In the genomic region with DNA sequence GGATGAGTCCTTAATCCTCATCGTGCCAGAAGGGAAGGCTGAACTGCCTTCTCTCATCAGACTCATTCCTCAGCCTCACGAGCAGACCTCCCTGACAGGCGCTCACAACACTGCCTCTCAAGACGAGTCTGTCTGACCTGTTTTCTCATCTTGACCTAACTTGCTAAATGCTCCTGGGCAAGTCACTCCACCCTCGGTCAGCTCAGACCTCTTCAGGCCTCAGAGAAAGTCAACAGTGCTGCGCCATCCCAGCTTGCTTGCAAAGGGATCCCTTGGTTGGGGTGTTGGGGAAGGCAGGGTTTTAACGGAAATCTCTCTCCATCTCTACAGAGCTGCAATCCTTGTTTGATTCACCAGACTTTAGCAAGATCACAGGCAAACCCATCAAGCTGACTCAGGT, we compare ENCODE assay signal across 1 cellular context.
TF ChIP-seq lines count a peak whose summit lies in the region.

No MANE protein-coding gene starts in this region.

TF ChIP-seq in H1, 55 proteins besides CTCF, POLR2A, EP300 and RAD21:
- no peak for TF ChIP-seq JUN (IDR thresholded peaks at IDR 0.05; ENCODE audit: low read depth, low read length)
- TF ChIP-seq KDM1A (IDR thresholded peaks at IDR 0.05; ENCODE audit: borderline replicate concordance, low read length) = no peak
- TF ChIP-seq ASH2L (IDR thresholded peaks at IDR 0.05; ENCODE audit: low read length) = no peak
- TF ChIP-seq, protein P1, sequence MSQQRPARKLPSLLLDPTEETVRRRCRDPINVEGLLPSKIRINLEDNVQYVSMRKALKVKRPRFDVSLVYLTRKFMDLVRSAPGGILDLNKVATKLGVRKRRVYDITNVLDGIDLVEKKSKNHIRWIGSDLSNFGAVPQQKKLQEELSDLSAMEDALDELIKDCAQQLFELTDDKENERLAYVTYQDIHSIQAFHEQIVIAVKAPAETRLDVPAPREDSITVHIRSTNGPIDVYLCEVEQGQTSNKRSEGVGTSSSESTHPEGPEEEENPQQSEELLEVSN (IDR thresholded peaks at IDR 0.05) = no peak
- TF ChIP-seq, protein P2, sequence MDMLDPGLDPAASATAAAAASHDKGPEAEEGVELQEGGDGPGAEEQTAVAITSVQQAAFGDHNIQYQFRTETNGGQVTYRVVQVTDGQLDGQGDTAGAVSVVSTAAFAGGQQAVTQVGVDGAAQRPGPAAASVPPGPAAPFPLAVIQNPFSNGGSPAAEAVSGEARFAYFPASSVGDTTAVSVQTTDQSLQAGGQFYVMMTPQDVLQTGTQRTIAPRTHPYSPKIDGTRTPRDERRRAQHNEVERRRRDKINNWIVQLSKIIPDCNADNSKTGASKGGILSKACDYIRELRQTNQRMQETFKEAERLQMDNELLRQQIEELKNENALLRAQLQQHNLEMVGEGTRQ (IDR thresholded peaks at IDR 0.05; ENCODE audit: low read length) = no peak
- TF ChIP-seq HDAC2 (IDR thresholded peaks at IDR 0.05; ENCODE audit: borderline replicate concordance in 1 of 2, low read depth in 2 of 2, low read length in 2 of 2) = no peak
- no peak for TF ChIP-seq CHD2 (IDR thresholded peaks at IDR 0.05; ENCODE audit: low read length)
- TF ChIP-seq GABPA (IDR thresholded peaks at IDR 0.05; ENCODE audit: borderline replicate concordance, insufficient read depth, low read length) = no peak
- no peak for TF ChIP-seq RXRA (IDR thresholded peaks at IDR 0.05; ENCODE audit: insufficient read depth, low read depth, low read length)
- no peak for TF ChIP-seq HDAC6 (IDR thresholded peaks at IDR 0.05; ENCODE audit: low read depth, low read length)
- TF ChIP-seq SP4 (IDR thresholded peaks at IDR 0.05; ENCODE audit: low read length) = no peak
- no peak for TF ChIP-seq PHF8 (conservative IDR thresholded peaks at IDR 0.05; ENCODE audit: low read depth, low read length)
- TF ChIP-seq POLR2AphosphoS5 (IDR thresholded peaks at IDR 0.05; ENCODE audit: low read depth, low read length) = no peak
- no peak for TF ChIP-seq SAP30 (IDR thresholded peaks at IDR 0.05; ENCODE audit: insufficient read depth, insufficient replicate concordance, low read length)
TF ChIP-seq in H1: peak in this region for 0.
